In the genomic region with DNA sequence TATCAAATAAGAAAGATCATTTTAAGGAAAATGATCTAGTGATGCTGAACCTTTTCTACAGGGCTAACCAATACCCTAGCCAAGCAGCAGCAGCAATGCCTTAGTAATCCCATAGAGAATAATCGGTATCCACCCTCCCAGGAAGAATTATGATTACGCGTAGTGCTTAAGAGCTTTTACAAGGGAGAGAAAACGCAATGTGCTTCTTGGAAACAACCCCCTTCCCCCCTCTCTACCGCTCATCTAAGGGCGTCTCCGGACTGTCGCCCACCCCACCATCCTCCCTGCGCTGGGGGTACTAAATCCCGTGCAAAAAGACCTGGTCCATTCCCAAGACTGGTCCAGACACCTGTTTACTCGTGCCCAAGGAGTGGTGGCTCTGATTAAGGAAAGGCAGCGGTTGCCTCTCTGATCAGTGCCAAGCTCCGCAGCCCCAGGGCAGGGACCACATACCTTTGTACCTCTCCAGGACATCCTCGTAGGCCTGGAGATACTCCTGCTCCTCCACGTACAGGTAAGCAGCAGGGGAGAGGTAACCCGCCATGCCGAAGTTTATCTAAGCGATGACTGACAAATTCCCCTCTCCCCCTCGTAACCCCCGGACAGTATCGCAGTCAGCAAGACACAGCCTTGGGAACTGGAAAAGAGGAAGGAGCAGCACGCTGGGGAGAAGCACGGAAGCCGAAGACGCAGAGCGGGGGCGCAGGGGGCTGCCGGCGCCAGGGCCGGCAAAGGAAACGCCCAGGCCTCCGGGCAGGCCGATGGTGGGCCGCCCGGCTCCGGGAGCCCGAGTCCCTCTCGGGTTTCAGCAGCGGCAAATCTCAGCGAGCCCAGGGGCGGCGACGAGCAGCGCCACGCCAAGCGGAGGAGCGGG, we compare ENCODE assay signal across 8 cellular contexts.
DNase-seq lines count a peak whose midpoint lies in the region; ATAC-seq and TF ChIP-seq lines count a peak whose summit lies in the region.

No MANE protein-coding gene starts in this region.

- no peaks in the 10 kb centered on the region for H3K9me3 ChIP-seq in HUES48 (ENCODE audit: control insufficient read depth, insufficient read depth, low read length)
- no peaks in the 10 kb centered on the region for H3K9me3 ChIP-seq in SK-N-SH
- no peaks in the 10 kb centered on the region for H3K9me3 ChIP-seq in duodenal mucosa (ENCODE audit: control insufficient read depth in 1 of 2, low read length in 2 of 2)
- H3K9me3 ChIP-seq in tibial artery: no peaks in the 10 kb centered on the region

- intact Hi-C loops in tibial artery (cut with DNase I; ENCODE audit: low total_unique reads): loop anchor here (10.0 kb wide), 1 partner anchor 78 kb away; no protein-coding TSS in a partner anchor

- H3F3A ChIP-seq in SK-N-SH (replicated peaks; ENCODE audit: insufficient read depth): peaks cover 46% of the 10 kb centered on the region

- H3K4me1 ChIP-seq in HUES48 (ENCODE audit: control insufficient read depth, insufficient read depth, low read length) (peaks cover 62% of the 10 kb centered on the region), SK-N-SH (ENCODE audit: control insufficient read depth in 1 of 2, insufficient read depth in 2 of 2, low read depth in 1 of 2, low read length in 1 of 2) (peaks cover 17 to 23% of the 10 kb centered on the region in 2 experiments; a peak in 3 of 4 replicates), duodenal mucosa (ENCODE audit: control insufficient read depth in 1 of 2, insufficient read depth in 2 of 2, low read length in 2 of 2) (peaks cover 4 to 16% of the 10 kb centered on the region in 2 donors), tibial artery (peaks cover 0 to 49% (median 4%) of the 10 kb centered on the region in 4 donors)

- H2AFZ ChIP-seq in SK-N-SH (ENCODE audit: low read depth): no peak overlapping the region

- no peaks in the 10 kb centered on the region for H3K9me2 ChIP-seq in SK-N-SH

- TF ChIP-seq RAD21 in SK-N-SH (IDR thresholded peaks at IDR 0.05; ENCODE audit: low read length): no peak

- TF ChIP-seq CTCF in SK-N-SH (IDR thresholded peaks at IDR 0.05) (no peak), tibial artery (IDR thresholded peaks at IDR 0.05) (no peak)

- POLR2A ChIA-PET in SK-N-SH (lab: Yijun Ruan, JAX): no interaction called here

- CTCF ChIA-PET in SK-N-SH (lab: Yijun Ruan, JAX): interaction anchor here (1.0 to 6.5 kb wide), 10 partner anchors 9 to 281 kb away, joined by 3 to 39 read pairs (median 3); no protein-coding TSS in a partner anchor

- H3K79me2 ChIP-seq in SK-N-SH (ENCODE audit: insufficient read depth): peaks cover 90% of the 10 kb centered on the region

- H3K36me3 ChIP-seq in HUES48 (ENCODE audit: control insufficient read depth, insufficient read depth, low read length) (no peaks in the 10 kb centered on the region), SK-N-SH (replicated peaks in 1 of 2; ENCODE audit: control insufficient read depth in 1 of 2, insufficient read depth in 2 of 2, low read length in 1 of 2) (peaks cover 0 to 2% of the 10 kb centered on the region in 2 experiments), duodenal mucosa (ENCODE audit: control insufficient read depth in 1 of 2, insufficient read depth in 2 of 2, low read length in 2 of 2) (no peaks in the 10 kb centered on the region), tibial artery (no peaks in the 10 kb centered on the region)

- H3K9ac ChIP-seq in HUES48 (ENCODE audit: low read depth, low read length) (peak overlapping the region; percentile 66), SK-N-SH (peak overlapping the region; percentile 92), duodenal mucosa (ENCODE audit: low read depth in 1 of 2, low read length in 2 of 2) (peak overlapping the region; percentile 35 to 55)

- peak; percentile 64 for DNase-seq in EH (ENCODE audit: low read depth)
- DNase-seq in SK-N-SH: peak; percentile 36
- DNase-seq in medulla oblongata (ENCODE audit: extremely low spot score): peak; percentile 51
- DNase-seq in tibial artery: peak; percentile 32 to 69
- no peak for DNase-seq in stimulated activated CD4-positive, alpha-beta T cell treated with anti-CD3 and anti-CD28 coated beads, Interleukin-1b, Interleukin-23, amount 100 ng/mL, for 48 hours

- ATAC-seq in GM21390 (IDR thresholded peaks at IDR 0.05; ENCODE audit: unreplicated experiment): peak; percentile 23

- TF ChIP-seq EP300 in SK-N-SH (IDR thresholded peaks at IDR 0.05; ENCODE audit: borderline replicate concordance in 1 of 2, low read depth in 1 of 2, low read length in 1 of 2): no peak

- WGBS in SK-N-SH (ENCODE audit: low lambda C conversion rate): 2% methylated on average over 27 of the region's 47 CpGs

- peak overlapping the region; percentile 81 for H3K27ac ChIP-seq in HUES48 (ENCODE audit: low read depth, low read length)
- peak overlapping the region; percentile 82 to 92 for H3K27ac ChIP-seq in SK-N-SH (ENCODE audit: low read depth in 2 of 2, low read length in 1 of 2)
- no peak overlapping the region for H3K27ac ChIP-seq in duodenal mucosa (ENCODE audit: low read depth, low read length)
- H3K27ac ChIP-seq in tibial artery: peak overlapping the region; percentile 89 to 94

- H3K4me3 ChIP-seq in HUES48 (ENCODE audit: low read depth, low read length) (peak overlapping the region; percentile 77), SK-N-SH (ENCODE audit: low read depth in 2 of 2, low read length in 1 of 2) (peak overlapping the region; percentile 80 to 95), duodenal mucosa (ENCODE audit: low read depth in 1 of 2, low read length in 2 of 2) (peak overlapping the region; percentile 60 to 65), tibial artery (peak overlapping the region; percentile 77 to 86)

- H3K27me3 ChIP-seq in HUES48 (ENCODE audit: control insufficient read depth, insufficient read depth, low read length): no peaks in the 10 kb centered on the region
- no peaks in the 10 kb centered on the region for H3K27me3 ChIP-seq in SK-N-SH (ENCODE audit: insufficient read depth)
- H3K27me3 ChIP-seq in duodenal mucosa (ENCODE audit: control insufficient read depth in 1 of 2, insufficient read depth in 2 of 2, low read length in 2 of 2): peaks cover 15 to 47% of the 10 kb centered on the region in 2 donors
- H3K27me3 ChIP-seq in tibial artery: no peaks in the 10 kb centered on the region

- H4K20me1 ChIP-seq in SK-N-SH (ENCODE audit: insufficient read depth): peaks cover 42% of the 10 kb centered on the region

- H3K4me2 ChIP-seq in SK-N-SH: peak overlapping the region; percentile 80

TF ChIP-seq in SK-N-SH, 30 proteins besides CTCF, POLR2A, EP300 and RAD21:
- TF ChIP-seq SMC3 (IDR thresholded peaks at IDR 0.05; ENCODE audit: low read depth, low read length) (no peak), NFIC (IDR thresholded peaks at IDR 0.05; ENCODE audit: borderline replicate concordance) (no peak), GATA2 (CRISPR knock-in tag; IDR thresholded peaks at IDR 0.05) (0 out of 2 replicates have a peak, but pooled peaks have one; percentile 10)
TF ChIP-seq in SK-N-SH: peak in this region for 1.
